Comparison of ENCODE assay signal across 8 cellular contexts in genomic region chr13:41222259-41222852, GRCh38. TPM values are rescaled to one million over a fixed set of nuclear protein-coding genes. Genes with fewer than 3 reads are reported as not detected.
DNase-seq lines count a peak whose midpoint lies in the region; ATAC-seq lines count a peak whose summit lies in the region.

No MANE protein-coding gene starts in this region.

- DNase-seq in NCI-H2107 treated with DMSO at 0.1 percent for 48 hours (lab: John Stamatoyannopoulos, UW; ENCODE audit: unreplicated experiment), result peak; percentile 34
- no peak for DNase-seq in NCI-H2107 (lab: John Stamatoyannopoulos, UW)
- DNase-seq in NCI-H226, result peak; percentile 48
- DNase-seq in activated CD4-positive, alpha-beta T cell treated with anti-CD3 and anti-CD28 coated beads, Interleukin-2, amount 10 ng/mL, durations not matched to agents 7 days and 5 days, result peak; percentile 66
- DNase-seq in effector CD8-positive, alpha-beta T cell (lab: John Stamatoyannopoulos, UW), result peak; percentile 12
- peak; percentile 74 for DNase-seq in medulla oblongata (ENCODE audit: extremely low spot score)
- DNase-seq in stimulated activated naive B cell treated with anti-CD40 and anti-IgM and Interleukin-4, amounts not matched to agents 10 μg/mL and 1 μg/mL and 100 μg/mL, for 72 hours, result peak; percentile 43

- peaks cover 12% of the 10 kb centered on the region for H3K36me3 Mint-ChIP-seq in activated CD4-positive, alpha-beta T cell treated with anti-CD3 and anti-CD28 coated beads, Interleukin-2, amount 10 ng/mL, durations not matched to agents 7 days and 5 days (ENCODE audit: low read depth)
- peaks cover 19 to 26% of the 10 kb centered on the region in 2 donors for H3K36me3 Mint-ChIP-seq in stimulated activated naive B cell treated with anti-CD40 and anti-IgM and Interleukin-4, amounts not matched to agents 10 μg/mL and 1 μg/mL and 100 μg/mL, for 72 hours

- H3K27ac Mint-ChIP-seq in activated CD4-positive, alpha-beta T cell treated with anti-CD3 and anti-CD28 coated beads, Interleukin-2, amount 10 ng/mL, durations not matched to agents 7 days and 5 days, result no peak overlapping the region
- H3K27ac Mint-ChIP-seq in stimulated activated naive B cell treated with anti-CD40 and anti-IgM and Interleukin-4, amounts not matched to agents 10 μg/mL and 1 μg/mL and 100 μg/mL, for 72 hours, result no peak overlapping the region

- POLR2A ChIA-PET in activated CD4-positive, alpha-beta T cell treated with anti-CD3 and anti-CD28 coated beads, Interleukin-2, amount 10 ng/mL, durations not matched to agents 7 days and 5 days (lab: Charles Lee), result no interaction called here

- H3K9me3 Mint-ChIP-seq in activated CD4-positive, alpha-beta T cell treated with anti-CD3 and anti-CD28 coated beads, Interleukin-2, amount 10 ng/mL, durations not matched to agents 7 days and 5 days, result no peaks in the 10 kb centered on the region
- H3K9me3 Mint-ChIP-seq in stimulated activated naive B cell treated with anti-CD40 and anti-IgM and Interleukin-4, amounts not matched to agents 10 μg/mL and 1 μg/mL and 100 μg/mL, for 72 hours, result no peaks in the 10 kb centered on the region

- CTCF ChIA-PET in activated CD4-positive, alpha-beta T cell treated with anti-CD3 and anti-CD28 coated beads, Interleukin-2, amount 10 ng/mL, durations not matched to agents 7 days and 5 days (lab: Charles Lee), result interaction anchor here (0.6 to 2.4 kb wide), 6 partner anchors 10 to 168 kb away, joined by 3 to 7 read pairs (median 4); partner anchors contain the start of gene WBP4

- no peak overlapping the region for H3K4me3 Mint-ChIP-seq in activated CD4-positive, alpha-beta T cell treated with anti-CD3 and anti-CD28 coated beads, Interleukin-2, amount 10 ng/mL, durations not matched to agents 7 days and 5 days
- no peak overlapping the region for H3K4me3 Mint-ChIP-seq in stimulated activated naive B cell treated with anti-CD40 and anti-IgM and Interleukin-4, amounts not matched to agents 10 μg/mL and 1 μg/mL and 100 μg/mL, for 72 hours

- ATAC-seq in HG02642 (IDR thresholded peaks at IDR 0.05; ENCODE audit: poor library complexity, unreplicated experiment), result peak; percentile 69
- peak; percentile 87 to 91 for ATAC-seq in stimulated activated naive B cell treated with anti-CD40 and anti-IgM and Interleukin-4, amounts not matched to agents 10 μg/mL and 1 μg/mL and 100 μg/mL, for 72 hours (replicated peaks)

- H3K4me1 Mint-ChIP-seq in activated CD4-positive, alpha-beta T cell treated with anti-CD3 and anti-CD28 coated beads, Interleukin-2, amount 10 ng/mL, durations not matched to agents 7 days and 5 days, result no peaks in the 10 kb centered on the region
- H3K4me1 Mint-ChIP-seq in stimulated activated naive B cell treated with anti-CD40 and anti-IgM and Interleukin-4, amounts not matched to agents 10 μg/mL and 1 μg/mL and 100 μg/mL, for 72 hours, result no peaks in the 10 kb centered on the region

- H3K27me3 Mint-ChIP-seq in activated CD4-positive, alpha-beta T cell treated with anti-CD3 and anti-CD28 coated beads, Interleukin-2, amount 10 ng/mL, durations not matched to agents 7 days and 5 days, result no peaks in the 10 kb centered on the region
- H3K27me3 Mint-ChIP-seq in stimulated activated naive B cell treated with anti-CD40 and anti-IgM and Interleukin-4, amounts not matched to agents 10 μg/mL and 1 μg/mL and 100 μg/mL, for 72 hours, result no peaks in the 10 kb centered on the region

RNA-seq across cellular contexts. Expression of gene KBTBD7, which starts 28.0 kb away (rescaled TPM):
- total RNA-seq in activated CD4-positive, alpha-beta T cell treated with anti-CD3 and anti-CD28 coated beads, Interleukin-2, amount 10 ng/mL, durations not matched to agents 7 days and 5 days, result 10 to 100 TPM; 10.7 to 10.8 TPM

RNA-seq across cellular contexts. Expression of gene MTRF1, which starts 41.0 kb away (rescaled TPM):
- 10 to 100 TPM; 22.0 to 23.0 TPM for total RNA-seq in activated CD4-positive, alpha-beta T cell treated with anti-CD3 and anti-CD28 coated beads, Interleukin-2, amount 10 ng/mL, durations not matched to agents 7 days and 5 days
